Comparison of ENCODE assay signal across 29 cellular contexts in genomic region chr18:1958798-1959197, GRCh38.
"Had no signal": no experiment of that assay in that cellular context is flagged by ENCODE, and none has a peak within 500 bp of the region (broad histone marks: within the 10 kb centered on the region; RNA-seq: fewer than 3 reads in every experiment).

No MANE protein-coding gene starts in this region.

- H3K36me3 ChIP-seq: stomach, suprapubic skin, thoracic aorta, thyroid gland, tibial artery, tibial nerve, transverse colon, upper lobe of left lung, upper lobe of right lung, uterus, vagina had no signal

- H3K9me3 Mint-ChIP-seq: stimulated activated memory B cell treated with anti-CD40 and anti-IgM and Interleukin-4, amounts not matched to agents 10 μg/mL and 1 μg/mL and 100 μg/mL, for 72 hours; stimulated activated naive CD8-positive, alpha-beta T cell treated with anti-CD3 and anti-CD28 coated beads, Interleukin-15, amount 100 ng/mL, for 72 hours; stimulated activated naive CD8-positive, alpha-beta T cell treated with anti-CD3 and anti-CD28 coated beads, Interleukin-15, Interleukin-2, amounts not matched to agents 100 ng/mL and 50 ng/mL, for 24 hours; type B pancreatic cell had no signal

- H3K36me3 Mint-ChIP-seq: stimulated activated effector memory CD8-positive, alpha-beta T cell treated with anti-CD3 and anti-CD28 coated beads, Interleukin-12 subunit alpha, Interleukin-12 subunit beta, amount 100 ng/mL, for 72 hours; stimulated activated memory B cell treated with anti-CD40 and anti-IgM and Interleukin-4, amounts not matched to agents 10 μg/mL and 1 μg/mL and 100 μg/mL, for 72 hours; stimulated activated naive B cell treated with anti-CD40 and anti-IgM and Interleukin-4, amounts not matched to agents 10 μg/mL and 1 μg/mL and 100 μg/mL, for 72 hours; type B pancreatic cell had no signal

- FAIRE-seq: urothelium cell line had no signal

- H3K27ac Mint-ChIP-seq: stimulated activated effector memory CD8-positive, alpha-beta T cell treated with anti-CD3 and anti-CD28 coated beads, Interleukin-12 subunit alpha, Interleukin-12 subunit beta, amount 100 ng/mL, for 72 hours; stimulated activated memory B cell treated with anti-CD40 and anti-IgM and Interleukin-4, amounts not matched to agents 10 μg/mL and 1 μg/mL and 100 μg/mL, for 72 hours; stimulated activated naive B cell treated with anti-CD40 and anti-IgM and Interleukin-4, amounts not matched to agents 10 μg/mL and 1 μg/mL and 100 μg/mL, for 72 hours; stimulated activated naive CD8-positive, alpha-beta T cell treated with anti-CD3 and anti-CD28 coated beads, Interleukin-15, amount 100 ng/mL, for 72 hours; stimulated activated naive CD8-positive, alpha-beta T cell treated with anti-CD3 and anti-CD28 coated beads, Interleukin-15, Interleukin-2, amounts not matched to agents 100 ng/mL and 50 ng/mL, for 24 hours; type B pancreatic cell had no signal

- ATAC-seq: stimulated activated effector memory CD8-positive, alpha-beta T cell treated with anti-CD3 and anti-CD28 coated beads, Interleukin-12 subunit alpha, Interleukin-12 subunit beta, amount 100 ng/mL, for 72 hours; stimulated activated memory B cell treated with anti-CD40 and anti-IgM and Interleukin-4, amounts not matched to agents 10 μg/mL and 1 μg/mL and 100 μg/mL, for 72 hours; stimulated activated naive B cell treated with anti-CD40 and anti-IgM and Interleukin-4, amounts not matched to agents 10 μg/mL and 1 μg/mL and 100 μg/mL, for 72 hours; stimulated activated naive CD8-positive, alpha-beta T cell treated with anti-CD3 and anti-CD28 coated beads, Interleukin-15, amount 100 ng/mL, for 72 hours; stimulated activated naive CD8-positive, alpha-beta T cell treated with anti-CD3 and anti-CD28 coated beads, Interleukin-15, Interleukin-2, amounts not matched to agents 100 U/mL and 50 U/mL, for 24 hours; upper lobe of right lung had no signal

- H3K27me3 ChIP-seq: stomach, suprapubic skin, testis, thyroid gland, tibial artery, tibial nerve, transverse colon, upper lobe of left lung, upper lobe of right lung, uterus, vagina had no signal

- H3K4me3 ChIP-seq: stomach, suprapubic skin, testis, thoracic aorta, thyroid gland, tibial artery, tibial nerve, transverse colon, upper lobe of left lung, upper lobe of right lung, uterus, vagina had no signal

- H3K27ac ChIP-seq: stomach, suprapubic skin, testis, thoracic aorta, thyroid gland, tibial artery, tibial nerve, transverse colon, upper lobe of left lung, upper lobe of right lung, uterus, vagina had no signal

- H3K4me1 Mint-ChIP-seq: stimulated activated effector memory CD8-positive, alpha-beta T cell treated with anti-CD3 and anti-CD28 coated beads, Interleukin-12 subunit alpha, Interleukin-12 subunit beta, amount 100 ng/mL, for 72 hours; stimulated activated memory B cell treated with anti-CD40 and anti-IgM and Interleukin-4, amounts not matched to agents 10 μg/mL and 1 μg/mL and 100 μg/mL, for 72 hours; stimulated activated naive B cell treated with anti-CD40 and anti-IgM and Interleukin-4, amounts not matched to agents 10 μg/mL and 1 μg/mL and 100 μg/mL, for 72 hours; stimulated activated naive CD8-positive, alpha-beta T cell treated with anti-CD3 and anti-CD28 coated beads, Interleukin-15, amount 100 ng/mL, for 72 hours had no signal

- DNase-seq: stimulated activated CD4-positive, alpha-beta T cell treated with anti-CD3 and anti-CD28 coated beads, Interleukin-2, amount 100 ng/mL, for 48 hours; stimulated activated CD4-positive, alpha-beta T cell treated with anti-CD3 and anti-CD28 coated beads, Interleukin-4, amount 100 ng/mL, for 1 hour; stimulated activated CD4-positive, alpha-beta T cell treated with anti-CD3 and anti-CD28 coated beads, Interleukin-4, amount 100 ng/mL, for 24 hours; stimulated activated CD4-positive, alpha-beta T cell treated with anti-CD3 and anti-CD28 coated beads, Interleukin-4, amount 100 ng/mL, for 4 hours; stimulated activated CD8-positive, alpha-beta memory T cell treated with anti-CD3 and anti-CD28 coated beads, Interleukin-4, amount 100 ng/mL, for 48 hours; stimulated activated naive B cell treated with anti-CD40 and anti-IgM and Interleukin-4, amounts not matched to agents 10 μg/mL and 1 μg/mL and 100 μg/mL, for 72 hours; stimulated activated naive CD4-positive, alpha-beta T cell; stimulated activated naive CD4-positive, alpha-beta T cell treated with Interleukin-2 at 50 U/mL for 16 hours; stimulated activated naive CD8-positive, alpha-beta T cell treated with anti-CD3 and anti-CD28 coated beads, Interleukin-15, amount 100 ng/mL, for 72 hours; stimulated activated naive CD8-positive, alpha-beta T cell treated with anti-CD3 and anti-CD28 coated beads, Interleukin-15, Interleukin-2, amounts not matched to agents 100 U/mL and 50 U/mL, for 24 hours; stomach; substantia nigra; testis; thyroid gland; tibial artery; transverse colon; trophoblast cell; upper lobe of left lung; upper lobe of right lung; uterus had no signal

- H3K4me1 ChIP-seq: stomach, suprapubic skin, testis, thyroid gland, tibial artery, tibial nerve, transverse colon, upper lobe of left lung, upper lobe of right lung, uterus, vagina had no signal

- H3K9me3 ChIP-seq: testis, thoracic aorta, thyroid gland, transverse colon, upper lobe of left lung, upper lobe of right lung, uterus, vagina had no signal

- H3K4me3 Mint-ChIP-seq: stimulated activated effector memory CD8-positive, alpha-beta T cell treated with anti-CD3 and anti-CD28 coated beads, Interleukin-12 subunit alpha, Interleukin-12 subunit beta, amount 100 ng/mL, for 72 hours; stimulated activated memory B cell treated with anti-CD40 and anti-IgM and Interleukin-4, amounts not matched to agents 10 μg/mL and 1 μg/mL and 100 μg/mL, for 72 hours; stimulated activated naive B cell treated with anti-CD40 and anti-IgM and Interleukin-4, amounts not matched to agents 10 μg/mL and 1 μg/mL and 100 μg/mL, for 72 hours; stimulated activated naive CD8-positive, alpha-beta T cell treated with anti-CD3 and anti-CD28 coated beads, Interleukin-15, amount 100 ng/mL, for 72 hours; stimulated activated naive CD8-positive, alpha-beta T cell treated with anti-CD3 and anti-CD28 coated beads, Interleukin-15, Interleukin-2, amounts not matched to agents 100 ng/mL and 50 ng/mL, for 24 hours; type B pancreatic cell had no signal

- H3K27me3 Mint-ChIP-seq: stimulated activated memory B cell treated with anti-CD40 and anti-IgM and Interleukin-4, amounts not matched to agents 10 μg/mL and 1 μg/mL and 100 μg/mL, for 72 hours; stimulated activated naive CD8-positive, alpha-beta T cell treated with anti-CD3 and anti-CD28 coated beads, Interleukin-15, amount 100 ng/mL, for 72 hours; stimulated activated naive CD8-positive, alpha-beta T cell treated with anti-CD3 and anti-CD28 coated beads, Interleukin-15, Interleukin-2, amounts not matched to agents 100 ng/mL and 50 ng/mL, for 24 hours; type B pancreatic cell had no signal
